ENCODE assay signal across 9 cellular contexts in the genomic region with DNA sequence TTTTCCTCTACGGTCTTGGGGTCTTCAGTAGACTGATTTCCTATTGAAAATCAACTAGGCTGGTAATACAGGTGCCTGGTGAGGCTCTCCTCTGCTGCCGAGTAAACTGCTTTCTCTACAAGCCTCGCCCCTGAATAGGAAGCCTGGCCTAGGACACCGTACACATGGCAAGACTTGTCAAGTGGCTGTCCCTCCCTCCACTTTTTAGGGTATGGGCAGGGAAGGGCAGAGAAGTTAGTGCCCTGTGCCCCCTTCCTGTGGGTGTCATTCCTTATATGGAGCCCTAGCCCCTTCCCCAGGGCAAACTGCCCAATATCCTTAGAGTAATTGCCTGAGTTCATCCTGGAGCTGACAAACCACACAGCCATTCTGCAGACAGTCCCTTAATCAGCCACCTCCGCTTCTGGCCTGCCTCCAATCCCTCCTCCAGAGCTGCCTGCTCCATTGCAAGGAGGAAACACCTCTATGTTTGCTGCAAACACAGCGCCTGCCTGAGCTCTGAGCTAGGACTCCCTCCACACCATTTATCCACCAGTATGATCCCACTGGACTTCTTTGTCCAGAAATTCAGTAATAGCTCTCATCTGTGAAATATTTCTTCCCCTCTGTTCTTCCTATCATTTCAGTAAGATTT.
DNase-seq lines count a peak whose midpoint lies in the region; ATAC-seq, FAIRE-seq and TF ChIP-seq lines count a peak whose summit lies in the region.
"Had no signal": no experiment of that assay in that cellular context is flagged by ENCODE, and none has a peak within 500 bp of the region (broad histone marks: within the 10 kb centered on the region; RNA-seq: fewer than 3 reads in every experiment).

No MANE protein-coding gene starts in this region.

- TF ChIP-seq POLR2A in H54 (IDR thresholded peaks at IDR 0.05; ENCODE audit: low read depth, low read length): no peak

- H2AFZ ChIP-seq in smooth muscle cell (ENCODE audit: low read depth): no peak overlapping the region

- H4K20me1 ChIP-seq in smooth muscle cell (ENCODE audit: low read depth): peaks cover 94% of the 10 kb centered on the region

- 76% methylated on average over 6 of the region's 6 CpGs for WGBS in smooth muscle cell (ENCODE audit: low lambda C conversion rate)

- no peak for FAIRE-seq in H54 (lab: Jason Lieb, UNC)

- no peak overlapping the region for H3K27ac ChIP-seq in smooth muscle cell (ENCODE audit: low read depth)

- DNase-seq in HK-2 (ENCODE audit: unreplicated experiment) (peak; percentile 15), anterior cingulate cortex (lab: John Stamatoyannopoulos, UW) (peak in 44 of 58 donors; percentile 2 to 78 (median 38)), iris pigment epithelial cell (ENCODE audit: low read depth) (peak; percentile 38), smooth muscle cell (lab: John Stamatoyannopoulos, UW; ENCODE audit: unreplicated experiment) (no peak), GM20000 (ENCODE audit: low spot score) (no peak), H54 (ENCODE audit: insufficient read length, low spot score) (no peak)
- no peak for DNase-seq in stimulated activated CD4-positive, alpha-beta T cell treated with anti-CD3 and anti-CD28 coated beads, Interleukin-4, amount 100 ng/mL, for 4 hours
- DNase-seq: activated CD4-positive, alpha-beta T cell treated with anti-CD3 and anti-CD28 coated beads, Interleukin-2, amount 50 U/mL, for 1 hour had no signal

- no peaks in the 10 kb centered on the region for H3K36me3 ChIP-seq in smooth muscle cell (ENCODE audit: low read depth)

- H3K27me3 ChIP-seq in smooth muscle cell (ENCODE audit: low read depth): no peaks in the 10 kb centered on the region

- H3K4me1 ChIP-seq in smooth muscle cell (ENCODE audit: low read depth): no peaks in the 10 kb centered on the region

- peak overlapping the region; percentile 52 for H3K4me2 ChIP-seq in smooth muscle cell

- ATAC-seq in GM21381 (IDR thresholded peaks at IDR 0.05; ENCODE audit: unreplicated experiment): no peak

- no peaks in the 10 kb centered on the region for H3K9me3 ChIP-seq in smooth muscle cell (replicated peaks; ENCODE audit: low read depth)

- H3K9ac ChIP-seq in smooth muscle cell (ENCODE audit: low read depth): no peak overlapping the region

- H3K4me3 ChIP-seq in smooth muscle cell: no peak overlapping the region

- peaks cover 48% of the 10 kb centered on the region for H3K79me2 ChIP-seq in smooth muscle cell (ENCODE audit: low read depth)

- no peak for TF ChIP-seq CTCF in smooth muscle cell (IDR thresholded peaks at IDR 0.05; ENCODE audit: borderline replicate concordance, insufficient read depth, poor library complexity, severe bottlenecking)
- TF ChIP-seq CTCF in GM20000 (IDR thresholded peaks at IDR 0.05; ENCODE audit: extremely low read depth, missing control alignments): no peak

- H3F3A ChIP-seq in smooth muscle cell (ENCODE audit: low read depth): no peaks in the 10 kb centered on the region

Comparison
In these comparisons a context has a peak if more than half of its experiments do, and no peak if none do; other contexts are left out.
1. DNase-seq: peak in HK-2 (single experiment), anterior cingulate cortex (44 of 58) and iris pigment epithelial cell (single experiment); none in smooth muscle cell (single experiment), GM20000 (single experiment), stimulated activated CD4-positive, alpha-beta T cell treated with anti-CD3 and anti-CD28 coated beads, Interleukin-4, amount 100 ng/mL, for 4 hours (0 of 2) and H54 (single experiment).